ENCODE assay signal across 22 cellular contexts in the genomic region with DNA sequence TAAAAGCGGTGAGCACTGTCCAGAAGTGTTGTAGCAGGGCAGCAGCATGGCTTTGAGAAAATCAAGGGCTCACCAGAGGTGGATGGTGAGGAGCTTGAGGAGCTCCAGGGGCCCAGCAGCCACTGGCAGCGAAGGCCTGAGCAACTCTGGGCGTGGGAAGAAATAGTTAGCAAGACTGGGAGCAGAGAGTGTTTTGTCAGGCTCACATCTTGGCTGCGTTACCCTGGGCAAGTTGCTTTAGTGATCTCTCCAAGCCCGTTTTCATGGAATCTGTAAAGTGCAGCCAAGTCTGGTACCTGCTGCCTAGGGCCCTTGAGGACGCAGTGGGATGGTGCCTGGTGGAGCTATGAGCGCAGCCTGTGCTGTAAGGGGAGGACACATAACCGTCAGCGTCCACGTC.
"Had no signal": no experiment of that assay in that cellular context is flagged by ENCODE, and none has a peak within 500 bp of the region (broad histone marks: within the 10 kb centered on the region; RNA-seq: fewer than 3 reads in every experiment).

No MANE protein-coding gene starts in this region.

- H3K4me3 ChIP-seq: gastrocnemius medialis, ovary, psoas muscle, smooth muscle cell, thoracic aorta had no signal

- H3K36me3 ChIP-seq: gastrocnemius medialis, ovary, thoracic aorta had no signal

- DNase-seq: activated CD4-positive, alpha-beta T cell treated with anti-CD3 and anti-CD28 coated beads, Interleukin-2, amount 50 U/mL, for 4 hours; activated effector memory CD4-positive, alpha-beta T cell treated with anti-CD3 and anti-CD28 coated beads, Interleukin-2, amount 50 U/mL, for 16 hours; activated T-cell treated with anti-CD3 and anti-CD28 coated beads, Interleukin-2, amount 50 U/mL, for 72 hours; cortex of kidney; effector CD4-positive, alpha-beta T cell; gastrocnemius medialis; head of caudate nucleus; kidney; mammary epithelial cell; ovary; psoas muscle; stimulated activated CD4-positive, alpha-beta T cell treated with anti-CD3 and anti-CD28 coated beads, Interleukin-4, amount 100 ng/mL, for 4 hours; SW 1271; WERI-Rb-1 had no signal

- H3K9me3 Mint-ChIP-seq: activated naive CD4-positive, alpha-beta T cell treated with anti-CD3 and anti-CD28 coated beads, Interleukin-2, amount 50 U/mL, for 24 hours; activated T-cell treated with anti-CD3 and anti-CD28 coated beads, Interleukin-2, amount 50 U/mL, for 72 hours; central memory CD8-positive, alpha-beta T cell; stimulated activated memory B cell treated with anti-CD40 and anti-IgM and Interleukin-4, amounts not matched to agents 10 μg/mL and 1 μg/mL and 100 μg/mL, for 72 hours had no signal

- H3K4me2 ChIP-seq: smooth muscle cell had no signal

- ATAC-seq: activated T-cell treated with anti-CD3 and anti-CD28 coated beads, Interleukin-2, amount 50 U/mL, for 72 hours; esophagus mucosa; gastrocnemius medialis; left lobe of liver; sciatic nerve; stimulated activated memory B cell treated with anti-CD40 and anti-IgM and Interleukin-4, amounts not matched to agents 10 μg/mL and 1 μg/mL and 100 μg/mL, for 72 hours had no signal

- H3K27me3 Mint-ChIP-seq: activated naive CD4-positive, alpha-beta T cell treated with anti-CD3 and anti-CD28 coated beads, Interleukin-2, amount 50 U/mL, for 24 hours had no signal

- H3K4me1 Mint-ChIP-seq: activated naive CD4-positive, alpha-beta T cell treated with anti-CD3 and anti-CD28 coated beads, Interleukin-2, amount 50 U/mL, for 24 hours; central memory CD8-positive, alpha-beta T cell; stimulated activated memory B cell treated with anti-CD40 and anti-IgM and Interleukin-4, amounts not matched to agents 10 μg/mL and 1 μg/mL and 100 μg/mL, for 72 hours had no signal

- H3K4me3 Mint-ChIP-seq: activated naive CD4-positive, alpha-beta T cell treated with anti-CD3 and anti-CD28 coated beads, Interleukin-2, amount 50 U/mL, for 24 hours; activated T-cell treated with anti-CD3 and anti-CD28 coated beads, Interleukin-2, amount 50 U/mL, for 72 hours; central memory CD8-positive, alpha-beta T cell; stimulated activated memory B cell treated with anti-CD40 and anti-IgM and Interleukin-4, amounts not matched to agents 10 μg/mL and 1 μg/mL and 100 μg/mL, for 72 hours had no signal

- H3K9me3 ChIP-seq: gastrocnemius medialis, ovary, psoas muscle, thoracic aorta had no signal

- H3K36me3 Mint-ChIP-seq: activated naive CD4-positive, alpha-beta T cell treated with anti-CD3 and anti-CD28 coated beads, Interleukin-2, amount 50 U/mL, for 24 hours; stimulated activated memory B cell treated with anti-CD40 and anti-IgM and Interleukin-4, amounts not matched to agents 10 μg/mL and 1 μg/mL and 100 μg/mL, for 72 hours had no signal

- H3K27ac Mint-ChIP-seq: activated naive CD4-positive, alpha-beta T cell treated with anti-CD3 and anti-CD28 coated beads, Interleukin-2, amount 50 U/mL, for 24 hours; activated T-cell treated with anti-CD3 and anti-CD28 coated beads, Interleukin-2, amount 50 U/mL, for 72 hours; stimulated activated memory B cell treated with anti-CD40 and anti-IgM and Interleukin-4, amounts not matched to agents 10 μg/mL and 1 μg/mL and 100 μg/mL, for 72 hours had no signal

- H3K27me3 ChIP-seq: ovary had no signal

- H3K27ac ChIP-seq: gastrocnemius medialis, ovary, psoas muscle, thoracic aorta, WERI-Rb-1 had no signal
